15 cellular contexts compared by ENCODE assay signal in the genomic region with DNA sequence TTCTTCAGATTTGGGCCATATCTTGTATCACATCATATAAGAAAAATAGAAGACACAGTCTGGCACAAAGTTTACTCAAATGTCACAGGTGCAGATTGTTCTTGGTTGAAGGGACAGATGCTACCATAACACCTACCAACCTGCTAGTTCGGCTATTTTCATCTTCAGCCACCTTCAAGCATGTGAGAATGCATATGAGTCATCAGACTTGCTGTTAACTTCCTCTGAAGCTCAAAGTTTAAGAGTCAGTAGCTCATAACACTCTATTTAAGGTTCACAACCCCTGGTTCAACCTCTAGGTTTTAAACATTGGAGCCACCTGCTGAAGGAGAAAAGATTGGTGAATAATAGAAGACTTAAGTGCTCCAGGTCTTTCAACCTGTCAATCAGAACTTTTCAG.
DNase-seq lines count a peak whose midpoint lies in the region; ATAC-seq and TF ChIP-seq lines count a peak whose summit lies in the region.
"Had no signal": no experiment of that assay in that cellular context is flagged by ENCODE, and none has a peak within 500 bp of the region (broad histone marks: within the 10 kb centered on the region; RNA-seq: fewer than 3 reads in every experiment).

No MANE protein-coding gene starts in this region.

- H3K4me1 ChIP-seq in hepatocyte (ENCODE audit: insufficient read depth), result no peaks in the 10 kb centered on the region

- WGBS in hepatocyte (ENCODE audit: low lambda C conversion rate, missing lambda C conversion rate), result 63% methylated on average over 1 of the region's 1 CpG

- no peaks in the 10 kb centered on the region for H3K9me3 ChIP-seq in hepatocyte (ENCODE audit: low read depth)

- no peak overlapping the region for H3K4me3 ChIP-seq in hepatocyte
- H3K4me3 ChIP-seq: smooth muscle cell had no signal

- peak; percentile 62 for DNase-seq in M059J (ENCODE audit: low read depth)
- peak; percentile 26 for DNase-seq in hepatocyte (ENCODE audit: low spot score)
- DNase-seq in NCI-H524 treated with DMSO at 0.1 percent for 48 hours (lab: John Stamatoyannopoulos, UW), result no peak
- no peak for DNase-seq in DMS114 treated with DMSO at 0.1 percent for 48 hours (lab: John Stamatoyannopoulos, UW; ENCODE audit: unreplicated experiment)
- DNase-seq in NCI-H2081 treated with DMSO at 0.1 percent for 48 hours (lab: John Stamatoyannopoulos, UW), result no peak
- DNase-seq in nucleus accumbens (lab: John Stamatoyannopoulos, UW), result no peak
- DNase-seq: aorta; CD8-positive, alpha-beta T cell; kidney; NCI-H1105; nephron progenitor cell had no signal

- no peaks in the 10 kb centered on the region for H3K9me2 ChIP-seq in hepatocyte (replicated peaks; ENCODE audit: insufficient read depth)

- no peak for TF ChIP-seq CTCF in hepatocyte (IDR thresholded peaks at IDR 0.05; ENCODE audit: poor library complexity)

- ATAC-seq in GM18858 (IDR thresholded peaks at IDR 0.05; ENCODE audit: unreplicated experiment) (peak; percentile 92), HG02610 (IDR thresholded peaks at IDR 0.05; ENCODE audit: unreplicated experiment) (peak; percentile 89)
- ATAC-seq: CD8-positive, alpha-beta T cell; Panc1 had no signal

- no peaks in the 10 kb centered on the region for H3K27me3 ChIP-seq in hepatocyte

- no peaks in the 10 kb centered on the region for H3K79me2 ChIP-seq in hepatocyte

- no peaks in the 10 kb centered on the region for H4K20me1 ChIP-seq in hepatocyte (ENCODE audit: insufficient read depth, poor library complexity, severe bottlenecking)

- no peak overlapping the region for H3K27ac ChIP-seq in hepatocyte

- no peak overlapping the region for H3K4me2 ChIP-seq in hepatocyte
- H3K4me2 ChIP-seq: smooth muscle cell had no signal

- no peak overlapping the region for H2AFZ ChIP-seq in hepatocyte

- H3K36me3 ChIP-seq in hepatocyte (replicated peaks; ENCODE audit: insufficient read depth, low read depth), result no peaks in the 10 kb centered on the region

Comparison
In these comparisons a context has a peak if more than half of its experiments do, and no peak if none do; other contexts are left out.
1. DNase-seq: peak in M059J (single experiment) and hepatocyte (single experiment); none in NCI-H524 treated with DMSO at 0.1 percent for 48 hours (single experiment), DMS114 treated with DMSO at 0.1 percent for 48 hours (single experiment), NCI-H2081 treated with DMSO at 0.1 percent for 48 hours (single experiment) and nucleus accumbens (0 of 56).